In genomic region chr4:1869530-1870327, GRCh38 we compare ENCODE assay signal across 8 cellular contexts. TPM values are rescaled to one million over a fixed set of nuclear protein-coding genes. Genes with fewer than 3 reads are reported as not detected.
A peak's percentile ranks its signal among the peaks of the same experiment; 100 is the strongest.
DNase-seq lines count a peak whose midpoint lies in the region; ATAC-seq and TF ChIP-seq lines count a peak whose summit lies in the region.

No MANE protein-coding gene starts in this region.

- H3K27me3 ChIP-seq in suprapubic skin = no peaks in the 10 kb centered on the region

- no peak for DNase-seq in activated CD4-positive, alpha-beta memory T cell treated with anti-CD3 and anti-CD28 coated beads, Interleukin-2, amount 10 ng/mL, durations not matched to agents 7 days and 5 days
- peak in 1 of 2 donors; percentile 75 for DNase-seq in suprapubic skin (ENCODE audit: low spot score in 2 of 2)
- DNase-seq in SHP77 (lab: John Stamatoyannopoulos, UW) = no peak
- DNase-seq in pons (ENCODE audit: low spot score) = no peak
- DNase-seq in retina = no peak

- peak overlapping the region; percentile 79 for H3K4me3 ChIP-seq in iPS-18c (ENCODE audit: insufficient read depth, low read depth, low read length)
- peak overlapping the region; percentile 89 for H3K4me3 ChIP-seq in suprapubic skin

- TF ChIP-seq EP300 in suprapubic skin (IDR thresholded peaks at IDR 0.05) = no peak

- peaks cover 42% of the 10 kb centered on the region for H3K4me1 Mint-ChIP-seq in activated CD4-positive, alpha-beta memory T cell treated with anti-CD3 and anti-CD28 coated beads, Interleukin-2, amount 10 ng/mL, durations not matched to agents 7 days and 5 days

- H3K4me1 ChIP-seq in suprapubic skin = peaks cover 21% of the 10 kb centered on the region

- H3K27ac ChIP-seq in suprapubic skin = peak overlapping the region; percentile 97

- H3K9me3 Mint-ChIP-seq in activated CD4-positive, alpha-beta memory T cell treated with anti-CD3 and anti-CD28 coated beads, Interleukin-2, amount 10 ng/mL, durations not matched to agents 7 days and 5 days = no peaks in the 10 kb centered on the region

- H3K9me3 ChIP-seq in iPS-18c (ENCODE audit: control insufficient read depth, insufficient read depth, low read length) (no peaks in the 10 kb centered on the region), suprapubic skin (no peaks in the 10 kb centered on the region)

- H3K27ac Mint-ChIP-seq in activated CD4-positive, alpha-beta memory T cell treated with anti-CD3 and anti-CD28 coated beads, Interleukin-2, amount 10 ng/mL, durations not matched to agents 7 days and 5 days = peak overlapping the region; percentile 92

- H3K36me3 Mint-ChIP-seq in activated CD4-positive, alpha-beta memory T cell treated with anti-CD3 and anti-CD28 coated beads, Interleukin-2, amount 10 ng/mL, durations not matched to agents 7 days and 5 days (ENCODE audit: low read depth) = peaks cover 20% of the 10 kb centered on the region

- peak; percentile 6 for ATAC-seq in GM18868 (IDR thresholded peaks at IDR 0.05; ENCODE audit: unreplicated experiment)
- peak; percentile 14 for ATAC-seq in HG02870 (IDR thresholded peaks at IDR 0.05; ENCODE audit: unreplicated experiment)

- POLR2A ChIA-PET in activated CD4-positive, alpha-beta memory T cell treated with anti-CD3 and anti-CD28 coated beads, Interleukin-2, amount 10 ng/mL, durations not matched to agents 7 days and 5 days (lab: Charles Lee) = interaction anchor here (0.7 to 2.0 kb wide), 26 partner anchors 8 to 1066 kb away, joined by 3 to 100 read pairs (median 6); partner anchors contain the start of genes CTBP1, FGFR3, LETM1 and MAEA

- peak overlapping the region; percentile 83 for H3K4me3 Mint-ChIP-seq in activated CD4-positive, alpha-beta memory T cell treated with anti-CD3 and anti-CD28 coated beads, Interleukin-2, amount 10 ng/mL, durations not matched to agents 7 days and 5 days

- H3K27me3 Mint-ChIP-seq in activated CD4-positive, alpha-beta memory T cell treated with anti-CD3 and anti-CD28 coated beads, Interleukin-2, amount 10 ng/mL, durations not matched to agents 7 days and 5 days = no peaks in the 10 kb centered on the region

- H3K36me3 ChIP-seq in suprapubic skin = no peaks in the 10 kb centered on the region

- TF ChIP-seq POLR2A in suprapubic skin (IDR thresholded peaks at IDR 0.05) = no peak

- CTCF ChIA-PET in activated CD4-positive, alpha-beta memory T cell treated with anti-CD3 and anti-CD28 coated beads, Interleukin-2, amount 10 ng/mL, durations not matched to agents 7 days and 5 days (lab: Charles Lee) = interaction anchor here (1.7 kb wide), 2 partner anchors 12 to 30 kb away, joined by 11 to 12 read pairs; partner anchors contain the start of gene LETM1

- no peak for TF ChIP-seq CTCF in suprapubic skin (IDR thresholded peaks at IDR 0.05)

- WGBS in suprapubic skin = 66% methylated on average over 13 of the region's 19 CpGs

RNA-seq across cellular contexts. Expression of gene NSD2, which starts 1.5 kb away (rescaled TPM):
- total RNA-seq in activated CD4-positive, alpha-beta memory T cell treated with anti-CD3 and anti-CD28 coated beads, Interleukin-2, amount 10 ng/mL, durations not matched to agents 7 days and 5 days = 100 to 1,000 TPM; 235 to 248 TPM
- total RNA-seq in suprapubic skin = 10 to 100 TPM; 25.3 to 46.7 (median 27.4) TPM

RNA-seq across cellular contexts. Expression of gene LETM1, which starts 13.8 kb away (rescaled TPM):
- total RNA-seq in activated CD4-positive, alpha-beta memory T cell treated with anti-CD3 and anti-CD28 coated beads, Interleukin-2, amount 10 ng/mL, durations not matched to agents 7 days and 5 days = 10 to 100 TPM; 36.6 to 39.3 TPM
- 10 to 100 TPM; 64.0 to 73.5 (median 65.2) TPM for total RNA-seq in suprapubic skin

Comparison
In these comparisons a context has a peak if more than half of its experiments do, and no peak if none do; other contexts are left out.
1. RNA of gene NSD2, which starts 1.5 kb away (total RNA-seq): 235 to 248 TPM in activated CD4-positive, alpha-beta memory T cell treated with anti-CD3 and anti-CD28 coated beads, Interleukin-2, amount 10 ng/mL, durations not matched to agents 7 days and 5 days; 25.3 to 46.7 TPM in suprapubic skin; every median in the first group is over 4 times any median in the second.